1 cellular context compared by ENCODE assay signal in the genomic region with DNA sequence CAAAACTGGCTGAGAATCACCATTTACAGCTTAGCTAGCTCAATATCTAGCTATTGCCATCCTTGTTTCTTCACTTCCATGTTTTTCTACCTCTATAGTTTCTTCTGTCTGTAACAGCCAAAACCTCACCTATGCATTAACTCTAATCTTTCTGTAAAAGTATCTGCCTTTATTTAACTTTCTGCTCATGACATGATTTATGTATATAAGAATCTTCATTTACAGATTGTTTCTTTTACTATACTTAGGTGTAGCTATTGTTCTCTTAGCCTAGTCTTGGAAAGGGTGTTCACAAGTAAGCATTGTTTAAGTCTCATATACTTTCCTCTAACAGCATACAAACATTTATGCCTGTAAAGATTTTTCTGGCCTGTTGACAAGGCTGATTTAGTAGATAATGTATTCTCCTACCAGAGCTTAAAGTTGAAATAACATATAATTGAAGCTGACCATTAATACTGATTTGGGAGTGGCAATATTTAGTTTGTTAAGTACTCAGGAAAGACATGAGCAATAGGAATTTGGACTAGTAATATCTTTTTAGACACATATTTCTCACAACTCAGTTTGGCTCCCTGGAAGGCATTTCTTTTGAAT.
TF ChIP-seq lines count a peak whose summit lies in the region.

No MANE protein-coding gene starts in this region.

TF ChIP-seq in IMR-90, 13 proteins besides CTCF, POLR2A, EP300 and RAD21 (continued from another document):
- TF ChIP-seq MAFK (IDR thresholded peaks at IDR 0.05; ENCODE audit: low read depth, low read length) (no peak), NFE2L2 (IDR thresholded peaks at IDR 0.05; ENCODE audit: low read depth, low read length) (no peak), CEBPB (IDR thresholded peaks at IDR 0.05; ENCODE audit: low read depth, low read length) (no peak), RFX5 (IDR thresholded peaks at IDR 0.05; ENCODE audit: low read depth, low read length) (no peak), RCOR1 (IDR thresholded peaks at IDR 0.05; ENCODE audit: insufficient replicate concordance, low read length) (no peak), ELK1 (IDR thresholded peaks at IDR 0.05; ENCODE audit: borderline replicate concordance, low read depth, low read length) (no peak), BHLHE40 (IDR thresholded peaks at IDR 0.05; ENCODE audit: low read depth, low read length) (no peak)
TF ChIP-seq in IMR-90: peak in this region for 0.
